9 cellular contexts compared by ENCODE assay signal in the genomic region with DNA sequence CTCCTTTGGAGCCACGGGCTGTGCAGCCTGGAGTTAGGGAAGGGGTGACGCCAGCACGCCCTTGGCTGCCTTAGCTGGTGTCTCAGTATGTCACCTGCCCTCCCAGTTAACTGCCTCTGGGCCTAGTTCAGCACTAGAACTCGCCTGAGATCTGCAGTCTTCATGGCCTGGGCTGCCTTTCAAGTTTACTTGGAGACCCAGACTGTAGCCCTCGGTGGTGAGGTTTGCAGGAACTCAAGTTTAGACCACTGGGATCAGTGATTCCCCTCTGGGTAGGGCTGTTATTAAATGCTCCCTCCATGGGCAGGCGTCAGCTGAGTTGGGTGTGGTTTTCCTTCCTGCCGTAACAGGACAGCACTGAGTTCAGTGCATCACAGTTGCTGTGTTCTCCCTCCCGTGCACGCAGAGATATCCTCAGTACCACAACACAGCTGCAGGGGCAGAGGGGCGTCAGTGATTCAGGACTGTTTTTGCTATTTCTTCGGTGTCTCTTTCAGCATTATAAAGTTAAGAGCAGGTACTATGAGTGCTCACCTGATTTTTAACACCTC. TPM values are rescaled to one million over a fixed set of nuclear protein-coding genes. Genes with fewer than 3 reads are reported as not detected.
DNase-seq lines count a peak whose midpoint lies in the region; ATAC-seq, FAIRE-seq and TF ChIP-seq lines count a peak whose summit lies in the region.
"Had no signal": no experiment of that assay in that cellular context is flagged by ENCODE, and none has a peak within 500 bp of the region (broad histone marks: within the 10 kb centered on the region; RNA-seq: fewer than 3 reads in every experiment).

No MANE protein-coding gene starts in this region.

- H3K27me3 ChIP-seq in K562 (ENCODE audit: control insufficient read depth in 2 of 2, insufficient read depth in 2 of 2, low read length in 2 of 2): peaks cover 0 to 2% of the 10 kb centered on the region in 2 experiments; a peak in 2 of 5 replicates
- H3K27me3 ChIP-seq in spleen (replicated peaks in 1 of 7): no peaks in the 10 kb centered on the region

- 4% methylated on average over 10 of the region's 11 CpGs for WGBS in K562 (ENCODE audit: insufficient coverage, low coverage, missing lambda C conversion rate)
- 31 to 47% (median 35%) methylated on average over 9 to 11 of the region's 11 CpGs for WGBS in spleen, 5 donors

- TF ChIP-seq POLR2A in K562 (conservative IDR thresholded peaks at IDR 0.05) (no peak), spleen (IDR thresholded peaks at IDR 0.05) (no peak)

- DNase-seq in T-cell: peak in 33 of 34 experiments; percentile 7 to 87 (median 71)
- DNase-seq in K562 (ENCODE audit: extremely low read depth in 1 of 4, low spot score in 3 of 4): peak in 2 of 4 experiments; percentile 17 to 38
- peak; percentile 87 for DNase-seq in spleen
- DNase-seq in NCI-H748 (lab: John Stamatoyannopoulos, UW; ENCODE audit: unreplicated experiment): no peak
- no peak for DNase-seq in MCF 10A (ENCODE audit: unreplicated experiment)
- DNase-seq in amniotic stem cell (lab: John Stamatoyannopoulos, UW): no peak
- no peak for DNase-seq in kidney

- H3K27me3 Mint-ChIP-seq in T-cell (no peaks in the 10 kb centered on the region), MCF 10A (ENCODE audit: insufficient read depth, unreplicated experiment) (no peaks in the 10 kb centered on the region)

- H3K9me3 Mint-ChIP-seq in T-cell: peaks cover 0 to 6% (median 6%) of the 10 kb centered on the region in 3 donors
- no peaks in the 10 kb centered on the region for H3K9me3 Mint-ChIP-seq in MCF 10A (ENCODE audit: unreplicated experiment)

- peak overlapping the region; percentile 9; the same call in 1 of the 2 replicates for H3K4me2 ChIP-seq in K562 (ENCODE audit: insufficient read depth, low read length)

- H3K36me3 Mint-ChIP-seq in T-cell: peaks cover 31% of the 10 kb centered on the region
- H3K36me3 Mint-ChIP-seq in MCF 10A (ENCODE audit: insufficient read depth, unreplicated experiment): peaks cover 5% of the 10 kb centered on the region

- CTCF ChIA-PET in T-cell (lab: Charles Lee): interaction anchor here (0.6 to 3.1 kb wide), 17 partner anchors 10 to 198 kb away, joined by 3 to 21 read pairs (median 4); no protein-coding TSS in a partner anchor
- CTCF ChIA-PET in K562 (lab: Yijun Ruan, JAX; ENCODE audit: low intra/inter-chr PET ratio): no interaction called here
- CTCF ChIA-PET in MCF 10A (lab: Yijun Ruan, JAX): interaction anchor here (0.7 to 0.9 kb wide), 2 partner anchors 178 to 1925 kb away, joined by 3 read pairs; no protein-coding TSS in a partner anchor

- ATAC-seq in GM21723 (IDR thresholded peaks at IDR 0.05; ENCODE audit: unreplicated experiment): peak; percentile 61
- ATAC-seq in T-cell (replicated peaks in 1 of 4): peak; percentile 91 to 99 (median 98)
- ATAC-seq in K562: peak; percentile 91

- H3K27ac ChIP-seq in K562 (ENCODE audit: extremely low read depth, low read depth, low read length) (no peak overlapping the region), spleen (peak overlapping the region; percentile 44 to 86 (median 70)), kidney (ENCODE audit: low read depth in 2 of 2, low read length in 2 of 2) (no peak overlapping the region)

- H3K4me3 ChIP-seq in K562: no peak overlapping the region
- H3K4me3 ChIP-seq in spleen: peak overlapping the region in 1 of 8 donors; percentile 11
- no peak overlapping the region for H3K4me3 ChIP-seq in kidney (ENCODE audit: low read length in 2 of 2)

- 0 out of 6 replicates have a peak, but pooled peaks of 2 of the 3 experiments have one; percentile 18 to 29 for TF ChIP-seq CTCF in K562 (IDR thresholded peaks at IDR 0.05 in 2 of 3, conservative IDR thresholded peaks at IDR 0.05 in 1 of 3; ENCODE audit: insufficient read depth in 2 of 3, low read depth in 1 of 3, low read length in 3 of 3)
- TF ChIP-seq CTCF in spleen (IDR thresholded peaks at IDR 0.05 in 8 of 11, conservative IDR thresholded peaks at IDR 0.05 in 3 of 11): peak in 9 of 11 experiments; percentile 9 to 50 (median 36)
- no peak for TF ChIP-seq CTCF in MCF 10A (IDR thresholded peaks at IDR 0.05; ENCODE audit: unreplicated experiment)
- TF ChIP-seq CTCF in kidney (IDR thresholded peaks at IDR 0.05; ENCODE audit: borderline replicate concordance, extremely low read depth, insufficient read depth): no peak

- no TSS peak for BruUV-seq in K562 (replicated peaks; lab: Mats Ljungman, UMichigan)
- BruUV-seq in MCF 10A (replicated peaks; lab: Mats Ljungman, UMichigan): no TSS peak

- H3K27ac Mint-ChIP-seq in T-cell (peak overlapping the region; percentile 77 to 98), MCF 10A (ENCODE audit: low read depth, unreplicated experiment) (no peak overlapping the region)
- H3K27ac Mint-ChIP-seq: nephron had no signal

- POLR2A ChIA-PET in T-cell (lab: Charles Lee) (interaction anchor here (0.5 to 1.6 kb wide), 6 partner anchors 9 to 200 kb away, joined by 3 to 10 read pairs (median 4); a partner anchor contains a TSS), K562 (lab: Yijun Ruan, JAX) (no interaction called here), MCF 10A (lab: Yijun Ruan, JAX) (interaction anchor here (0.9 kb wide), 1 partner anchor 30 kb away, joined by 3 read pairs; no protein-coding TSS in a partner anchor)

- no peak for TF ChIP-seq EP300 in K562 (IDR thresholded peaks at IDR 0.05; ENCODE audit: low read length)

- TF ChIP-seq RAD21 in K562 (CRISPR knock-in tag; conservative IDR thresholded peaks at IDR 0.05 in 1 of 2, IDR thresholded peaks at IDR 0.05 in 1 of 2): no peak

- no peaks in the 10 kb centered on the region for H3K9me1 ChIP-seq in K562 (ENCODE audit: control insufficient read depth, insufficient read depth, low read length)

- no peaks in the 10 kb centered on the region for H3K79me2 ChIP-seq in K562 (ENCODE audit: control insufficient read depth, insufficient read depth, low read length)

- H3K4me1 ChIP-seq in K562 (replicated peaks in 1 of 2; ENCODE audit: control insufficient read depth in 2 of 2, insufficient read depth in 2 of 2, low read length in 2 of 2): no peaks in the 10 kb centered on the region; a peak in 1 of 5 replicates
- H3K4me1 ChIP-seq in spleen: peaks cover 9 to 41% (median 27%) of the 10 kb centered on the region in 6 donors
- H3K4me1 ChIP-seq in kidney (ENCODE audit: control insufficient read depth in 1 of 2, insufficient read depth in 1 of 2, low read depth in 1 of 2, low read length in 2 of 2): no peaks in the 10 kb centered on the region

- H3K4me3 Mint-ChIP-seq in T-cell (peak overlapping the region in 2 of 3 donors; percentile 19 to 61), MCF 10A (ENCODE audit: unreplicated experiment) (no peak overlapping the region)
- H3K4me3 Mint-ChIP-seq: nephron had no signal

- no peaks in the 10 kb centered on the region; the same call in 1 of the 2 replicates for H3K9me3 ChIP-seq in K562 (replicated peaks; ENCODE audit: control insufficient read depth, insufficient read depth, low read depth, low read length)
- peaks cover 0 to 9% (median 0%) of the 10 kb centered on the region in 8 donors for H3K9me3 ChIP-seq in spleen
- no peaks in the 10 kb centered on the region for H3K9me3 ChIP-seq in kidney (ENCODE audit: control insufficient read depth in 1 of 2, low read length in 2 of 2)

- in situ Hi-C loops in K562 (cut with MboI): no loop called here

- intact Hi-C loops in K562 (cut with micrococcal nuclease): no loop called here
- intact Hi-C loops in spleen (cut with DNase I; ENCODE audit: low total_unique reads): no loop called here
- intact Hi-C loops in MCF 10A (cut with micrococcal nuclease): no loop called here
- intact Hi-C loops in kidney (cut with DNase I): loop anchor here (10.0 kb wide), 1 partner anchor 151 kb away; no protein-coding TSS in a partner anchor

- H3K36me3 ChIP-seq in K562 (ENCODE audit: control insufficient read depth, insufficient read depth, low read length) (no peaks in the 10 kb centered on the region), spleen (peaks cover 0 to 51% (median 8%) of the 10 kb centered on the region in 6 donors), kidney (ENCODE audit: control insufficient read depth in 1 of 2, insufficient read depth in 2 of 2, low read length in 2 of 2) (no peaks in the 10 kb centered on the region)

- H3K9ac ChIP-seq in K562 (ENCODE audit: insufficient read depth in 1 of 2, low read depth in 2 of 2, low read length in 2 of 2) (peak overlapping the region in 1 of 2 experiments; percentile 58; a peak in 1 of 4 replicates), kidney (ENCODE audit: low read length in 2 of 2) (no peak overlapping the region)

- H3K4me1 Mint-ChIP-seq in T-cell (peaks cover 22 to 48% (median 47%) of the 10 kb centered on the region in 3 donors), MCF 10A (ENCODE audit: insufficient read depth, unreplicated experiment) (no peaks in the 10 kb centered on the region)
- H3K4me1 Mint-ChIP-seq: nephron had no signal

- no peaks in the 10 kb centered on the region for H4K20me1 ChIP-seq in K562 (replicated peaks; ENCODE audit: control insufficient read depth, insufficient read depth, low read length)

- FAIRE-seq in K562 (lab: Jason Lieb, UNC) (peak; percentile 37), kidney (lab: Jason Lieb, UNC) (no peak)

- H2AFZ ChIP-seq in K562 (ENCODE audit: low read depth, low read length): peak overlapping the region; percentile 67

RNA-seq across cellular contexts. Expression of a gene that starts 30.5 kb away (rescaled TPM):
- 100 to 1,000 TPM; 124 to 318 (median 147) TPM for total RNA-seq in T-cell
- not detected in 2 replicates for total RNA-seq in K562 (2011; cell fraction: chromatin; rRNA removed; ENCODE audit: low replicate concordance)
- total RNA-seq in K562 (2011; cell fraction: nucleolus; rRNA removed): not detected in 2 replicates
- total RNA-seq in K562 (2011; cell fraction: nucleoplasm; rRNA removed): not detected in 2 replicates
- not detected in 2 replicates for total RNA-seq in K562 (2014; rRNA removed)
- total RNA-seq in K562 (2014; rRNA removed; fragmentation: Illumina TruSeq; extraction: Trizol): not detected in 2 replicates
- 0.30 and 0.51 TPM in 2 replicates for total RNA-seq in K562 (2015; rRNA removed; fragmentation: Illumina TruSeq; extraction: Trizol)
- total RNA-seq in K562 (2021): 0.27 and 0.58 TPM in 2 replicates
- 0.07 TPM in 1 of 2 replicates, not detected in the other for polyA plus RNA-seq in K562 (2011; rRNA removed)
- polyA plus RNA-seq in K562 (2011; cell fraction: cytosol; rRNA removed): not detected in 2 replicates
- not detected in 2 replicates for polyA plus RNA-seq in K562 (2011; cell fraction: nucleus; rRNA removed)
- polyA plus RNA-seq in K562 (2012): 0.10 TPM in 1 of 2 replicates, not detected in the other
- polyA plus RNA-seq in K562 (2014; fragmentation: Illumina TruSeq; extraction: Trizol): not detected in 2 replicates
- not detected for polyA plus RNA-seq in K562 (2014; fragmentation: Nextera tagmentation; extraction: Ambion mirVana)
- 0.05 TPM in 1 of 2 replicates, not detected in the other for polyA plus RNA-seq in K562 (2014; rRNA removed)
- polyA minus RNA-seq in K562 (2011; rRNA and poly(A)+ RNA removed): not detected in 2 replicates
- polyA minus RNA-seq in K562 (2011; cell fraction: cytosol; rRNA and poly(A)+ RNA removed): not detected in 2 replicates
- polyA minus RNA-seq in K562 (2011; cell fraction: nucleus; rRNA and poly(A)+ RNA removed): not detected in 2 replicates
- 100 to 1,000 TPM; 156 to 341 (median 215) TPM for total RNA-seq in spleen
- 100 to 1,000 TPM; 193 to 321 (median 256) TPM for polyA plus RNA-seq in spleen
- total RNA-seq in MCF 10A (2022): 2.0 and 3.3 TPM in 2 replicates
- 10.3 TPM for total RNA-seq in kidney
- 3.6 TPM for polyA plus RNA-seq in kidney (ENCODE audit: insufficient read depth, low read depth, low replicate concordance)

RNA-seq across cellular contexts. Expression of a gene that starts 49.0 kb away (rescaled TPM):
- total RNA-seq in T-cell (10 to 100 TPM; 19.9 to 28.3 (median 22.2) TPM), K562 (2014; rRNA removed) (46.6 and 67.8 TPM in 2 replicates), K562 (2014; rRNA removed; fragmentation: Illumina TruSeq; extraction: Trizol) (69.9 and 76.0 TPM in 2 replicates), K562 (2015; rRNA removed; fragmentation: Illumina TruSeq; extraction: Trizol) (67.9 and 70.9 TPM in 2 replicates), K562 (2021) (44.7 and 48.6 TPM in 2 replicates), spleen (10 to 100 TPM; 23.9 to 35.1 (median 26.0) TPM), MCF 10A (2022) (34.7 and 36.6 TPM in 2 replicates), kidney (28.6 TPM)
- total RNA-seq in K562 (2011; cell fraction: chromatin; rRNA removed; ENCODE audit: low replicate concordance): 19.1 and 28.5 TPM in 2 replicates
- 9.5 and 12.2 TPM in 2 replicates for total RNA-seq in K562 (2011; cell fraction: nucleolus; rRNA removed)
- total RNA-seq in K562 (2011; cell fraction: nucleoplasm; rRNA removed): 18.7 and 26.3 TPM in 2 replicates
- polyA plus RNA-seq in K562 (2011; rRNA removed) (59.4 and 77.9 TPM in 2 replicates), K562 (2014; fragmentation: Illumina TruSeq; extraction: Trizol) (82.4 and 82.7 TPM in 2 replicates), K562 (2014; fragmentation: Nextera tagmentation; extraction: Ambion mirVana) (100 to 1,000 TPM; 171 to 180 TPM), K562 (2014; rRNA removed) (57.5 and 78.4 TPM in 2 replicates), spleen (10 to 100 TPM; 20.0 to 30.8 (median 23.4) TPM), kidney (ENCODE audit: insufficient read depth, low read depth, low replicate concordance) (51.8 TPM)
- 36.8 and 37.1 TPM in 2 replicates for polyA plus RNA-seq in K562 (2011; cell fraction: cytosol; rRNA removed)
- polyA plus RNA-seq in K562 (2011; cell fraction: nucleus; rRNA removed): 14.8 and 20.0 TPM in 2 replicates
- 49.8 and 86.2 TPM in 2 replicates for polyA plus RNA-seq in K562 (2012)
- 67.7 and 73.6 TPM in 2 replicates for polyA minus RNA-seq in K562 (2011; rRNA and poly(A)+ RNA removed)
- 13.8 and 21.3 TPM in 2 replicates for polyA minus RNA-seq in K562 (2011; cell fraction: cytosol; rRNA and poly(A)+ RNA removed)
- 13.3 and 22.9 TPM in 2 replicates for polyA minus RNA-seq in K562 (2011; cell fraction: nucleus; rRNA and poly(A)+ RNA removed)

Comparison
In these comparisons a context has a peak if more than half of its experiments do, and no peak if none do; other contexts are left out.
1. DNase-seq: peak in T-cell (33 of 34) and spleen (single experiment); none in NCI-H748 (single experiment), MCF 10A (single experiment), amniotic stem cell (single experiment) and kidney (single experiment).
2. H3K27ac ChIP-seq: peak in spleen (8 of 8); none in K562 (single experiment) and kidney (0 of 2).
3. CTCF ChIP-seq: peak in K562 (2 of 3) and spleen (9 of 11); none in MCF 10A (single experiment) and kidney (single experiment).
4. RNA of a gene that starts 30.5 kb away (total RNA-seq): 156 to 341 TPM in spleen and 124 to 318 TPM in T-cell; 10.3 TPM in kidney (single experiment), 2.0 to 3.3 TPM in MCF 10A and 0.27 to 0.58 TPM in K562; every median in the first group is over 10 times any median in the second.
5. Peak in every context shown above with its lines, with median percentiles within 50 percentile points of each other: ATAC-seq.